In the genomic region with DNA sequence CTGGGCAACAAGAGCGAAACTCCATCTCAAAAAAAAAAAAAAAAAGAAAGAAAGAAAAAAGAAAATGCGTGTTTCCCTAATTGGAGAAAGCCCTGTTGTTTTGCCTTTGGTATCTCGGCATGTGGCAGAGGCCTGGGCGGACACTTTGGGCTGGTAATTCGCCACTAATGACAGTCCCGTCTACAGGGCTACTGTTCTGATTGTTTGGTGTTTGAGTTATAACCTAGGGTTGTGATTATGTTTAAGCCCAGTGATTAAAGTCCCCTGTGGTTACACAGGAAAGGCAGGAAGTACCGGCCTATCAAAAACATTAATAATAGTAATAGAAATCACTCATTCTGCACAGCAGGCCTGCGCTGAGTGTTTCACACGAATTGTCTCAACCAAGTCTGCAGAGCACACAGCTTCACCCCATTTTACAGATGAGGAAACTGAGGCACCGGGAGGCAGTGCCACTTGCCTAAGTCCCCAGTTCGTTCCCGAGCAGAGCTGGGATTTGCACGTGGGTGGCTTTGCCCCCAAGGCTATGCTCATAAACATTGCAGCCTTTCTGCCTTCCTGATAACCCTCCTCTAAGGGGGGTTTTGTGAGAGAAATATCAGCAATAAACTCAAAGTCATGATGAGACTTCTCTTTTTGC, we compare ENCODE assay signal across 14 cellular contexts. TPM values are rescaled to one million over a fixed set of nuclear protein-coding genes. Genes with fewer than 3 reads are reported as not detected.
DNase-seq lines count a peak whose midpoint lies in the region; ATAC-seq and TF ChIP-seq lines count a peak whose summit lies in the region.
"Had no signal": no experiment of that assay in that cellular context is flagged by ENCODE, and none has a peak within 500 bp of the region (broad histone marks: within the 10 kb centered on the region; RNA-seq: fewer than 3 reads in every experiment).

No MANE protein-coding gene starts in this region.

- H3K27ac ChIP-seq in HEK293 (ENCODE audit: extremely low read depth, low read depth, low read length) (no peak overlapping the region), RWPE1 (peak overlapping the region; percentile 79), heart right ventricle (peak overlapping the region in 8 of 10 donors; percentile 42 to 92 (median 86)), gastrocnemius medialis (peak overlapping the region; percentile 77 to 89 (median 81))
- no peak overlapping the region for H3K27ac ChIP-seq in effector memory CD4-positive, alpha-beta T cell (ENCODE audit: insufficient read depth, low read length, poor library complexity, severe bottlenecking)
- H3K27ac ChIP-seq: brain microvascular endothelial cell, testis had no signal

- ATAC-seq in heart right ventricle (peak in 1 of 8 donors; percentile 3), gastrocnemius medialis (no peak)
- no peak for ATAC-seq in natural killer cell treated with Interleukin-12 subunit alpha and Interleukin-12 subunit beta and Interleukin-15 and Interleukin-18, amount 100 ng/mL, for 72 hours
- ATAC-seq: activated CD8-positive, alpha-beta T cell treated with anti-CD3 and anti-CD28 coated beads for 36 hours; gastroesophageal sphincter had no signal

- no peaks in the 10 kb centered on the region for H3K27me3 ChIP-seq in heart right ventricle
- H3K27me3 ChIP-seq in gastrocnemius medialis = no peaks in the 10 kb centered on the region
- no peaks in the 10 kb centered on the region for H3K27me3 ChIP-seq in effector memory CD4-positive, alpha-beta T cell (replicated peaks; ENCODE audit: control insufficient read depth, insufficient read depth, low read length, poor library complexity, severe bottlenecking)
- H3K27me3 ChIP-seq: brain microvascular endothelial cell, gastroesophageal sphincter, testis had no signal

- H3K9me3 ChIP-seq in HEK293 (ENCODE audit: control insufficient read depth, insufficient read depth, low read depth, low read length) (no peaks in the 10 kb centered on the region), heart right ventricle (no peaks in the 10 kb centered on the region), gastrocnemius medialis (no peaks in the 10 kb centered on the region)
- H3K9me3 ChIP-seq in effector memory CD4-positive, alpha-beta T cell (ENCODE audit: control insufficient read depth, low read length) = no peaks in the 10 kb centered on the region
- H3K9me3 ChIP-seq: gastroesophageal sphincter, testis had no signal

- POLR2A ChIA-PET in HEK293 (lab: Yijun Ruan, JAX) (no interaction called here), RWPE1 (lab: Yijun Ruan, JAX; ENCODE audit: low non-redundant PET) (no interaction called here), GM10248 (lab: Yijun Ruan, JAX) (no interaction called here)

- intact Hi-C loops in heart right ventricle (cut with DNase I) = no loop called here
- intact Hi-C loops in gastrocnemius medialis (cut with DNase I; ENCODE audit: low total_unique reads) = no loop called here

- DNase-seq in RWPE1 (ENCODE audit: low spot score) = no peak
- no peak for DNase-seq in heart right ventricle
- no peak for DNase-seq in gastrocnemius medialis
- no peak for DNase-seq in effector memory CD4-positive, alpha-beta T cell
- DNase-seq in natural killer cell treated with Interleukin-12 subunit alpha and Interleukin-12 subunit beta and Interleukin-15 and Interleukin-18, amount 100 ng/mL, for 72 hours (ENCODE audit: low spot score) = no peak
- DNase-seq in dedifferentiated amniotic fluid mesenchymal stem cell (ENCODE audit: extremely low spot score) = no peak
- no peak for DNase-seq in GM10248 (ENCODE audit: extremely low spot score)
- DNase-seq: brain microvascular endothelial cell, C1 segment of cervical spinal cord, NCI-H2107, testis had no signal

- WGBS in heart right ventricle, 2 donors = 47 to 56% methylated on average over 13 of the region's 13 CpGs

- peaks cover 10 to 30% of the 10 kb centered on the region in 2 donors for H3K4me1 Mint-ChIP-seq in natural killer cell treated with Interleukin-12 subunit alpha and Interleukin-12 subunit beta and Interleukin-15 and Interleukin-18, amount 100 ng/mL, for 72 hours (ENCODE audit: low read depth in 2 of 2)

- peaks cover 25% of the 10 kb centered on the region for H3K4me1 ChIP-seq in HEK293 (ENCODE audit: control insufficient read depth, insufficient read depth, low read length)
- H3K4me1 ChIP-seq in heart right ventricle = peaks cover 39 to 82% (median 72%) of the 10 kb centered on the region in 9 donors
- H3K4me1 ChIP-seq in gastrocnemius medialis = peaks cover 41 to 55% of the 10 kb centered on the region in 2 donors
- H3K4me1 ChIP-seq in effector memory CD4-positive, alpha-beta T cell (ENCODE audit: control insufficient read depth, insufficient read depth, low read length, poor library complexity, severe bottlenecking) = peaks cover 20% of the 10 kb centered on the region

- no peaks in the 10 kb centered on the region for H3K9me3 Mint-ChIP-seq in natural killer cell treated with Interleukin-12 subunit alpha and Interleukin-12 subunit beta and Interleukin-15 and Interleukin-18, amount 100 ng/mL, for 72 hours
- H3K9me3 Mint-ChIP-seq: activated CD8-positive, alpha-beta T cell treated with anti-CD3 and anti-CD28 coated beads for 36 hours had no signal

- no peak for TF ChIP-seq CTCF in HEK293 (tag by site-specific recombination; IDR thresholded peaks at IDR 0.05)
- no peak for TF ChIP-seq CTCF in RWPE1 (conservative IDR thresholded peaks at IDR 0.05; ENCODE audit: low read depth)
- no peak for TF ChIP-seq CTCF in heart right ventricle (IDR thresholded peaks at IDR 0.05)
- TF ChIP-seq CTCF in gastrocnemius medialis (IDR thresholded peaks at IDR 0.05 in 4 of 5, conservative IDR thresholded peaks at IDR 0.05 in 1 of 5) = no peak
- TF ChIP-seq CTCF in GM10248 (IDR thresholded peaks at IDR 0.05; ENCODE audit: control extremely low read depth, extremely low read depth, low read depth, missing control alignments) = no peak

- no peaks in the 10 kb centered on the region for H3K27me3 Mint-ChIP-seq in natural killer cell treated with Interleukin-12 subunit alpha and Interleukin-12 subunit beta and Interleukin-15 and Interleukin-18, amount 100 ng/mL, for 72 hours
- H3K27me3 Mint-ChIP-seq: activated CD8-positive, alpha-beta T cell treated with anti-CD3 and anti-CD28 coated beads for 36 hours had no signal

- no peaks in the 10 kb centered on the region for H3K36me3 Mint-ChIP-seq in natural killer cell treated with Interleukin-12 subunit alpha and Interleukin-12 subunit beta and Interleukin-15 and Interleukin-18, amount 100 ng/mL, for 72 hours

- TF ChIP-seq POLR2A in gastrocnemius medialis (IDR thresholded peaks at IDR 0.05) = no peak

- in situ Hi-C loops in gastrocnemius medialis (cut with MboI; ENCODE audit: low sequenced_read_pairs in 4 of 4) = no loop called here

- no peaks in the 10 kb centered on the region for H3K36me3 ChIP-seq in HEK293 (ENCODE audit: control insufficient read depth in 2 of 2, insufficient read depth in 1 of 2, low read length in 2 of 2)
- H3K36me3 ChIP-seq in heart right ventricle = no peaks in the 10 kb centered on the region
- no peaks in the 10 kb centered on the region for H3K36me3 ChIP-seq in gastrocnemius medialis
- H3K36me3 ChIP-seq in effector memory CD4-positive, alpha-beta T cell (ENCODE audit: control insufficient read depth, insufficient read depth, low read length) = no peaks in the 10 kb centered on the region
- H3K36me3 ChIP-seq: brain microvascular endothelial cell, gastroesophageal sphincter had no signal

- H3K4me3 ChIP-seq in HEK293 (ENCODE audit: low read depth, low read length) (no peak overlapping the region), heart right ventricle (no peak overlapping the region), gastrocnemius medialis (no peak overlapping the region)
- no peak overlapping the region for H3K4me3 ChIP-seq in effector memory CD4-positive, alpha-beta T cell (ENCODE audit: insufficient read depth, low read depth, low read length, poor library complexity, severe bottlenecking)
- H3K4me3 ChIP-seq: gastroesophageal sphincter, testis had no signal

- no peak overlapping the region for H3K27ac Mint-ChIP-seq in natural killer cell treated with Interleukin-12 subunit alpha and Interleukin-12 subunit beta and Interleukin-15 and Interleukin-18, amount 100 ng/mL, for 72 hours
- H3K27ac Mint-ChIP-seq: activated CD8-positive, alpha-beta T cell treated with anti-CD3 and anti-CD28 coated beads for 36 hours had no signal

- CTCF ChIA-PET in HEK293 (lab: Yijun Ruan, JAX) (interaction anchor here (0.6 to 1.8 kb wide), 2 partner anchors 17 to 1633 kb away, joined by 3 to 6 read pairs; no protein-coding TSS in a partner anchor), RWPE1 (lab: Yijun Ruan, JAX) (interaction anchor here (0.6 kb wide), 1 partner anchor 8 kb away, joined by 4 read pairs; no protein-coding TSS in a partner anchor), GM10248 (lab: Yijun Ruan, JAX) (no interaction called here)

- no peak overlapping the region for H3K4me3 Mint-ChIP-seq in natural killer cell treated with Interleukin-12 subunit alpha and Interleukin-12 subunit beta and Interleukin-15 and Interleukin-18, amount 100 ng/mL, for 72 hours
- H3K4me3 Mint-ChIP-seq: activated CD8-positive, alpha-beta T cell treated with anti-CD3 and anti-CD28 coated beads for 36 hours had no signal

TF ChIP-seq in HEK293, 187 proteins besides CTCF, POLR2A, EP300 and RAD21 (continues in another document):
- TF ChIP-seq ZNF174 (tag by site-specific recombination; IDR thresholded peaks at IDR 0.05) = no peak

RNA-seq across cellular contexts. Expression of a gene that starts 39.1 kb away (rescaled TPM):
- 100 to 1,000 TPM in 3 of 10 donors, 10 to 100 TPM in 7; 53.9 to 143 (median 71.0) TPM for total RNA-seq in heart right ventricle
- 10 to 100 TPM; 29.3 to 33.3 TPM for polyA plus RNA-seq in heart right ventricle
- 100 to 1,000 TPM in 1 of 4 donors, 10 to 100 TPM in 3; 16.7 to 106 (median 53.3) TPM for total RNA-seq in gastrocnemius medialis
- 10 to 100 TPM in 1 of 2 donors, 1 to 10 TPM in 1; 6.8 to 21.4 TPM for total RNA-seq in natural killer cell treated with Interleukin-12 subunit alpha and Interleukin-12 subunit beta and Interleukin-15 and Interleukin-18, amount 100 ng/mL, for 72 hours

RNA-seq across cellular contexts. Expression of a gene that starts 43.6 kb away (rescaled TPM):
- total RNA-seq in heart right ventricle (10 to 100 TPM in 7 of 10 donors, 1 to 10 TPM in 3; 5.5 to 16.7 (median 11.8) TPM), gastrocnemius medialis (1 to 10 TPM in 2 of 4 donors, under 1 TPM in 2; 0.10 to 1.5 (median 0.87) TPM)
- 1 to 10 TPM; 4.0 to 6.4 TPM for polyA plus RNA-seq in heart right ventricle
- total RNA-seq in natural killer cell treated with Interleukin-12 subunit alpha and Interleukin-12 subunit beta and Interleukin-15 and Interleukin-18, amount 100 ng/mL, for 72 hours = under 1 TPM; 0.14 to 0.45 TPM

Comparison
In these comparisons a context has a peak if more than half of its experiments do, and no peak if none do; other contexts are left out.
1. H3K27ac ChIP-seq: peak in RWPE1 (single experiment), heart right ventricle (8 of 10) and gastrocnemius medialis (4 of 4); none in HEK293 (single experiment) and effector memory CD4-positive, alpha-beta T cell (single experiment).